In genomic region chr4:66926687-66927086, GRCh38 we compare ENCODE assay signal across 32 cellular contexts.
"Had no signal": no experiment of that assay in that cellular context is flagged by ENCODE, and none has a peak within 500 bp of the region (broad histone marks: within the 10 kb centered on the region; RNA-seq: fewer than 3 reads in every experiment).

No MANE protein-coding gene starts in this region.

- FAIRE-seq: colon, keratinocyte, pancreas, small intestine, urothelium cell line had no signal

- H3K9me3 Mint-ChIP-seq: mesothelial cell of epicardium, neural crest cell had no signal

- H2AFZ ChIP-seq: hepatocyte had no signal

- H3K4me3 Mint-ChIP-seq: immature natural killer cell; memory B cell; mesothelial cell of epicardium; naive B cell; natural killer cell treated with Interleukin-12 subunit alpha and Interleukin-12 subunit beta and Interleukin-15 and Interleukin-18, amount 100 ng/mL, for 72 hours; neural crest cell; stimulated activated naive B cell treated with anti-CD40 and anti-IgM and Interleukin-4, amounts not matched to agents 10 μg/mL and 1 μg/mL and 100 μg/mL, for 72 hours; stimulated activated naive CD8-positive, alpha-beta T cell treated with anti-CD3 and anti-CD28 coated beads, Interleukin-15, Interleukin-2, amounts not matched to agents 100 ng/mL and 50 ng/mL, for 24 hours had no signal

- H3K36me3 Mint-ChIP-seq: memory B cell; mesothelial cell of epicardium; naive B cell; natural killer cell treated with Interleukin-12 subunit alpha and Interleukin-12 subunit beta and Interleukin-15 and Interleukin-18, amount 100 ng/mL, for 72 hours; stimulated activated naive B cell treated with anti-CD40 and anti-IgM and Interleukin-4, amounts not matched to agents 10 μg/mL and 1 μg/mL and 100 μg/mL, for 72 hours had no signal

- H3K27me3 ChIP-seq: dorsolateral prefrontal cortex, gastrocnemius medialis, hepatocyte, neutrophil, pancreas, right lobe of liver, tibial nerve, upper lobe of left lung had no signal

- H3K27me3 Mint-ChIP-seq: memory B cell; naive B cell; natural killer cell treated with Interleukin-12 subunit alpha and Interleukin-12 subunit beta and Interleukin-15 and Interleukin-18, amount 100 ng/mL, for 72 hours; progenitor cell of endocrine pancreas; stimulated activated naive B cell treated with anti-CD40 and anti-IgM and Interleukin-4, amounts not matched to agents 10 μg/mL and 1 μg/mL and 100 μg/mL, for 72 hours; stimulated activated naive CD8-positive, alpha-beta T cell treated with anti-CD3 and anti-CD28 coated beads, Interleukin-15, Interleukin-2, amounts not matched to agents 100 ng/mL and 50 ng/mL, for 24 hours had no signal

- H3K27ac Mint-ChIP-seq: immature natural killer cell; memory B cell; mesothelial cell of epicardium; naive B cell; natural killer cell treated with Interleukin-12 subunit alpha and Interleukin-12 subunit beta and Interleukin-15 and Interleukin-18, amount 100 ng/mL, for 72 hours; progenitor cell of endocrine pancreas; stimulated activated naive B cell treated with anti-CD40 and anti-IgM and Interleukin-4, amounts not matched to agents 10 μg/mL and 1 μg/mL and 100 μg/mL, for 72 hours; stimulated activated naive CD8-positive, alpha-beta T cell treated with anti-CD3 and anti-CD28 coated beads, Interleukin-15, Interleukin-2, amounts not matched to agents 100 ng/mL and 50 ng/mL, for 24 hours had no signal

- H3K79me2 ChIP-seq: hepatocyte had no signal

- H3K36me3 ChIP-seq: gastrocnemius medialis, neutrophil, pancreas, right lobe of liver, thoracic aorta, tibial nerve, upper lobe of left lung had no signal

- H3K27ac ChIP-seq: epithelial cell of prostate, gastrocnemius medialis, hepatocyte, neutrophil, pancreas, right lobe of liver, thoracic aorta, tibial nerve, upper lobe of left lung had no signal

- H3K4me1 Mint-ChIP-seq: immature natural killer cell, neural crest cell had no signal

- H3K4me2 ChIP-seq: hepatocyte had no signal

- H3K4me3 ChIP-seq: dorsolateral prefrontal cortex, gastrocnemius medialis, hepatocyte, lung, mucosa of descending colon, pancreas, right lobe of liver, thoracic aorta, tibial nerve, upper lobe of left lung had no signal

- H3K9me3 ChIP-seq: gastrocnemius medialis, neutrophil, pancreas, right lobe of liver, thoracic aorta, tibial nerve, upper lobe of left lung had no signal

- ATAC-seq: esophagus mucosa; gastrocnemius medialis; left lobe of liver; mucosa of descending colon; natural killer cell treated with Interleukin-12 subunit alpha and Interleukin-12 subunit beta and Interleukin-15 and Interleukin-18, amount 100 ng/mL, for 72 hours; pancreas; right lobe of liver; stimulated activated naive B cell treated with anti-CD40 and anti-IgM and Interleukin-4, amounts not matched to agents 10 μg/mL and 1 μg/mL and 100 μg/mL, for 72 hours had no signal

- DNase-seq: dorsolateral prefrontal cortex; effector CD4-positive, alpha-beta T cell; foreskin fibroblast; gastrocnemius medialis; head of caudate nucleus; immature natural killer cell; mucosa of descending colon; naive B cell; pancreas; right lobe of liver; small intestine; stimulated activated CD4-positive, alpha-beta T cell treated with anti-CD3 and anti-CD28 coated beads, Interleukin-15, amount 100 ng/mL, for 24 hours; stimulated activated CD4-positive, alpha-beta T cell treated with anti-CD3 and anti-CD28 coated beads, Interleukin-2, amount 100 ng/mL, for 48 hours; stimulated activated naive B cell treated with anti-CD40 and anti-IgM and Interleukin-4, amounts not matched to agents 10 μg/mL and 1 μg/mL and 100 μg/mL, for 72 hours had no signal

- H3K4me1 ChIP-seq: gastrocnemius medialis, pancreas, right lobe of liver, tibial nerve, upper lobe of left lung had no signal
